In genomic region chr2:56749152-56749752, GRCh38 we compare ENCODE assay signal across 1 cellular context.
TF ChIP-seq lines count a peak whose summit lies in the region.

No MANE protein-coding gene starts in this region.

TF ChIP-seq in K562, 482 proteins besides CTCF, POLR2A, EP300 and RAD21 (continued from another document):
- TF ChIP-seq, protein P1, sequence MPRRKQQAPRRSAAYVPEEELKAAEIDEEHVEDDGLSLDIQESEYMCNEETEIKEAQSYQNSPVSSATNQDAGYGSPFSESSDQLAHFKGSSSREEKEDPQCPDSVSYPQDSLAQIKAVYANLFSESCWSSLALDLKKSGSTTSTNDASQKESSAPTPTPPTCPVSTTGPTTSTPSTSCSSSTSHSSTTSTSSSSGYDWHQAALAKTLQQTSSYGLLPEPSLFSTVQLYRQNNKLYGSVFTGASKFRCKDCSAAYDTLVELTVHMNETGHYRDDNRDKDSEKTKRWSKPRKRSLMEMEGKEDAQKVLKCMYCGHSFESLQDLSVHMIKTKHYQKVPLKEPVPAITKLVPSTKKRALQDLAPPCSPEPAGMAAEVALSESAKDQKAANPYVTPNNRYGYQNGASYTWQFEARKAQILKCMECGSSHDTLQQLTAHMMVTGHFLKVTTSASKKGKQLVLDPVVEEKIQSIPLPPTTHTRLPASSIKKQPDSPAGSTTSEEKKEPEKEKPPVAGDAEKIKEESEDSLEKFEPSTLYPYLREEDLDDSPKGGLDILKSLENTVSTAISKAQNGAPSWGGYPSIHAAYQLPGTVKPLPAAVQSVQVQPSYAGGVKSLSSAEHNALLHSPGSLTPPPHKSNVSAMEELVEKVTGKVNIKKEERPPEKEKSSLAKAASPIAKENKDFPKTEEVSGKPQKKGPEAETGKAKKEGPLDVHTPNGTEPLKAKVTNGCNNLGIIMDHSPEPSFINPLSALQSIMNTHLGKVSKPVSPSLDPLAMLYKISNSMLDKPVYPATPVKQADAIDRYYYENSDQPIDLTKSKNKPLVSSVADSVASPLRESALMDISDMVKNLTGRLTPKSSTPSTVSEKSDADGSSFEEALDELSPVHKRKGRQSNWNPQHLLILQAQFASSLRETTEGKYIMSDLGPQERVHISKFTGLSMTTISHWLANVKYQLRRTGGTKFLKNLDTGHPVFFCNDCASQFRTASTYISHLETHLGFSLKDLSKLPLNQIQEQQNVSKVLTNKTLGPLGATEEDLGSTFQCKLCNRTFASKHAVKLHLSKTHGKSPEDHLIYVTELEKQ (CRISPR knock-in tag; IDR thresholded peaks at IDR 0.05): no peak
- TF ChIP-seq, protein P2, sequence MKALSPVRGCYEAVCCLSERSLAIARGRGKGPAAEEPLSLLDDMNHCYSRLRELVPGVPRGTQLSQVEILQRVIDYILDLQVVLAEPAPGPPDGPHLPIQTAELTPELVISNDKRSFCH (CRISPR knock-in tag; IDR thresholded peaks at IDR 0.05): no peak
- TF ChIP-seq, protein P2 (tag; IDR thresholded peaks at IDR 0.05): no peak
- TF ChIP-seq CHD1 (IDR thresholded peaks at IDR 0.05; ENCODE audit: low read length): no peak
